In genomic region chr7:1292972-1293830, GRCh38 we compare ENCODE assay signal across 31 cellular contexts.
"Had no signal": no experiment of that assay in that cellular context is flagged by ENCODE, and none has a peak within 500 bp of the region (broad histone marks: within the 10 kb centered on the region; RNA-seq: fewer than 3 reads in every experiment).

No MANE protein-coding gene starts in this region.

- H3K27ac ChIP-seq: ascending aorta, cardiac muscle cell, coronary artery, dorsolateral prefrontal cortex, gastrocnemius medialis, ovary, sigmoid colon, stomach, suprapubic skin, tibial nerve had no signal

- H3K9me3 ChIP-seq: ascending aorta, gastrocnemius medialis, ovary, sigmoid colon, stomach, suprapubic skin, tibial nerve had no signal

- H3K27me3 ChIP-seq: cardiac muscle cell, ovary had no signal

- ATAC-seq: effector memory CD8-positive, alpha-beta T cell; gastrocnemius medialis; left lobe of liver; stimulated activated naive B cell treated with anti-CD40 and anti-IgM and Interleukin-4, amounts not matched to agents 10 μg/mL and 1 μg/mL and 100 μg/mL, for 72 hours had no signal

- H3K4me3 ChIP-seq: ascending aorta, cardiac muscle cell, coronary artery, dorsolateral prefrontal cortex, gastrocnemius medialis, lung, ovary, sigmoid colon, stomach, suprapubic skin, tibial nerve had no signal

- DNase-seq: activated CD4-positive, alpha-beta memory T cell treated with anti-CD3 and anti-CD28 coated beads, Interleukin-2, amount 10 ng/mL, durations not matched to agents 7 days and 5 days; activated CD4-positive, alpha-beta T cell treated with anti-CD3 and anti-CD28 coated beads for 1 hour; activated CD4-positive, alpha-beta T cell treated with anti-CD3 and anti-CD28 coated beads, Interleukin-2, amount 10 ng/mL, durations not matched to agents 7 days and 5 days; activated CD8-positive, alpha-beta memory T cell treated with anti-CD3 and anti-CD28 coated beads, Interleukin-2, amount 50 U/mL, for 48 hours; activated gamma-delta T cell; activated naive CD4-positive, alpha-beta T cell treated with anti-CD3 and anti-CD28 coated beads, Interleukin-2, amount 10 ng/mL, durations not matched to agents 7 days and 5 days; activated naive CD8-positive, alpha-beta T cell treated with anti-CD3 and anti-CD28 coated beads, Interleukin-2, amount 10 ng/mL, durations not matched to agents 7 days and 5 days; activated T-cell treated with anti-CD3 and anti-CD28 coated beads, Interleukin-2, amount 50 U/mL, for 24 hours; cerebellar nuclear complex; dorsolateral prefrontal cortex; effector memory CD8-positive, alpha-beta T cell; erythroblast; gastrocnemius medialis; glutamatergic neuron; hippocampal formation; mesendoderm; ovary; sigmoid colon; small intestine; stimulated activated CD4-positive, alpha-beta T cell treated with anti-CD3 and anti-CD28 coated beads, Interleukin-1b, Interleukin-23, amount 100 ng/mL, for 48 hours; stimulated activated naive B cell treated with anti-CD40 and anti-IgM and Interleukin-4, amounts not matched to agents 10 μg/mL and 1 μg/mL and 100 μg/mL, for 72 hours; stomach; T-helper 2 cell had no signal

- H3K36me3 ChIP-seq: ascending aorta, cardiac muscle cell, gastrocnemius medialis, ovary, sigmoid colon, stomach, suprapubic skin, tibial nerve had no signal

- FAIRE-seq: keratinocyte, small intestine had no signal
